17 cellular contexts compared by ENCODE assay signal in genomic region chr14:101843038-101843437, GRCh38.
DNase-seq lines count a peak whose midpoint lies in the region; ATAC-seq lines count a peak whose summit lies in the region.
"Had no signal": no experiment of that assay in that cellular context is flagged by ENCODE, and none has a peak within 500 bp of the region (broad histone marks: within the 10 kb centered on the region; RNA-seq: fewer than 3 reads in every experiment).

No MANE protein-coding gene starts in this region.

- H3K27ac ChIP-seq in naive thymus-derived CD4-positive, alpha-beta T cell (ENCODE audit: low read depth, low read length): peak overlapping the region; percentile 30
- H3K27ac ChIP-seq: right atrium auricular region, WERI-Rb-1 had no signal

- peaks cover 0 to 6% (median 4%) of the 10 kb centered on the region in 3 experiments for H3K36me3 ChIP-seq in naive thymus-derived CD4-positive, alpha-beta T cell (ENCODE audit: control insufficient read depth in 2 of 3, insufficient read depth in 3 of 3, low read length in 3 of 3)
- H3K36me3 ChIP-seq: right atrium auricular region, WERI-Rb-1 had no signal

- H3K4me3 Mint-ChIP-seq in activated CD4-positive, alpha-beta T cell treated with anti-CD3 and anti-CD28 coated beads, Interleukin-2, amount 10 ng/mL, durations not matched to agents 24 days and 14 days: no peak overlapping the region
- H3K4me3 Mint-ChIP-seq in IgD-negative memory B cell: peak overlapping the region in 2 of 4 donors; percentile 22 to 39
- no peak overlapping the region for H3K4me3 Mint-ChIP-seq in activated T-helper 2 cell treated with anti-CD3 and anti-CD28 coated beads, Interferon-gamma antibody, Interleukin-2, Interleukin-4, amounts not matched to agents 10 μg/mL and 5 μg/mL and 100 μg/mL, durations not matched to agents 14 hours and 24 hours and 36 hours (ENCODE audit: low read depth)
- peak overlapping the region in 1 of 10 donors; percentile 55 for H3K4me3 Mint-ChIP-seq in naive thymus-derived CD4-positive, alpha-beta T cell
- H3K4me3 Mint-ChIP-seq: endodermal cell, mesothelial cell of epicardium had no signal

- no peaks in the 10 kb centered on the region for H3K27me3 Mint-ChIP-seq in activated CD4-positive, alpha-beta T cell treated with anti-CD3 and anti-CD28 coated beads, Interleukin-2, amount 10 ng/mL, durations not matched to agents 24 days and 14 days
- H3K27me3 Mint-ChIP-seq in IgD-negative memory B cell: no peaks in the 10 kb centered on the region
- no peaks in the 10 kb centered on the region for H3K27me3 Mint-ChIP-seq in activated T-helper 2 cell treated with anti-CD3 and anti-CD28 coated beads, Interferon-gamma antibody, Interleukin-2, Interleukin-4, amounts not matched to agents 10 μg/mL and 5 μg/mL and 100 μg/mL, durations not matched to agents 14 hours and 24 hours and 36 hours (ENCODE audit: low read depth)
- no peaks in the 10 kb centered on the region for H3K27me3 Mint-ChIP-seq in naive thymus-derived CD4-positive, alpha-beta T cell

- ATAC-seq in naive thymus-derived CD4-positive, alpha-beta T cell: no peak
- no peak for ATAC-seq in HG02852 (IDR thresholded peaks at IDR 0.05; ENCODE audit: unreplicated experiment)

- POLR2A ChIA-PET in naive thymus-derived CD4-positive, alpha-beta T cell (lab: Charles Lee): interaction anchor here (1.0 to 6.8 kb wide), 4 partner anchors 18 to 136 kb away, joined by 3 to 52 read pairs (median 8); no protein-coding TSS in a partner anchor

- no peaks in the 10 kb centered on the region for H3K9me3 Mint-ChIP-seq in activated CD4-positive, alpha-beta T cell treated with anti-CD3 and anti-CD28 coated beads, Interleukin-2, amount 10 ng/mL, durations not matched to agents 24 days and 14 days
- H3K9me3 Mint-ChIP-seq in IgD-negative memory B cell: no peaks in the 10 kb centered on the region
- no peaks in the 10 kb centered on the region for H3K9me3 Mint-ChIP-seq in activated T-helper 2 cell treated with anti-CD3 and anti-CD28 coated beads, Interferon-gamma antibody, Interleukin-2, Interleukin-4, amounts not matched to agents 10 μg/mL and 5 μg/mL and 100 μg/mL, durations not matched to agents 14 hours and 24 hours and 36 hours
- no peaks in the 10 kb centered on the region for H3K9me3 Mint-ChIP-seq in naive thymus-derived CD4-positive, alpha-beta T cell
- H3K9me3 Mint-ChIP-seq: endodermal cell, mesothelial cell of epicardium had no signal

- H3K4me1 ChIP-seq in naive thymus-derived CD4-positive, alpha-beta T cell (ENCODE audit: control insufficient read depth in 2 of 2, insufficient read depth in 2 of 2, low read length in 2 of 2): peaks cover 60 to 62% of the 10 kb centered on the region in 2 donors

- CTCF ChIA-PET in naive thymus-derived CD4-positive, alpha-beta T cell (lab: Charles Lee): interaction anchor here (1.2 to 3.6 kb wide), 4 partner anchors 32 to 73 kb away, joined by 3 to 42 read pairs (median 6); no protein-coding TSS in a partner anchor

- no peak overlapping the region for H3K4me3 ChIP-seq in naive thymus-derived CD4-positive, alpha-beta T cell (ENCODE audit: low read length)
- H3K4me3 ChIP-seq: heart left ventricle, right atrium auricular region had no signal

- no peak for DNase-seq in activated CD4-positive, alpha-beta T cell treated with anti-CD3 and anti-CD28 coated beads, Interleukin-2, amount 10 ng/mL, durations not matched to agents 24 days and 14 days
- DNase-seq in activated CD4-positive, alpha-beta T cell treated with anti-CD3 and anti-CD28 coated beads for 48 hours: no peak
- no peak for DNase-seq in activated T-helper 2 cell treated with anti-CD3 and anti-CD28 coated beads, Interferon-gamma antibody, Interleukin-2, Interleukin-4, amounts not matched to agents 10 μg/mL and 5 μg/mL and 100 μg/mL, durations not matched to agents 14 hours and 24 hours and 36 hours (ENCODE audit: low spot score)
- no peak for DNase-seq in naive thymus-derived CD4-positive, alpha-beta T cell
- DNase-seq in OCI-M1 (lab: John Stamatoyannopoulos, UW) (no peak), HCEC 1CT (no peak)
- DNase-seq: amniotic stem cell, caudate nucleus, endodermal cell, heart left ventricle, NCI-H187 treated with DMSO at 0.1 percent for 48 hours, NCI-H446 treated with DMSO at 0.1 percent for 48 hours, WERI-Rb-1 had no signal

- H3K4me1 Mint-ChIP-seq in activated CD4-positive, alpha-beta T cell treated with anti-CD3 and anti-CD28 coated beads, Interleukin-2, amount 10 ng/mL, durations not matched to agents 24 days and 14 days: peaks cover 66% of the 10 kb centered on the region
- H3K4me1 Mint-ChIP-seq in IgD-negative memory B cell: peaks cover 44 to 66% (median 63%) of the 10 kb centered on the region in 3 donors
- peaks cover 78% of the 10 kb centered on the region for H3K4me1 Mint-ChIP-seq in activated T-helper 2 cell treated with anti-CD3 and anti-CD28 coated beads, Interferon-gamma antibody, Interleukin-2, Interleukin-4, amounts not matched to agents 10 μg/mL and 5 μg/mL and 100 μg/mL, durations not matched to agents 14 hours and 24 hours and 36 hours (ENCODE audit: low read depth)
- H3K4me1 Mint-ChIP-seq in naive thymus-derived CD4-positive, alpha-beta T cell: peaks cover 66 to 99% (median 92%) of the 10 kb centered on the region in 7 donors

- no peaks in the 10 kb centered on the region for H3K9me3 ChIP-seq in naive thymus-derived CD4-positive, alpha-beta T cell (ENCODE audit: control insufficient read depth in 2 of 3, low read length in 3 of 3)
- H3K9me3 ChIP-seq: heart left ventricle, right atrium auricular region had no signal

- H3K27ac Mint-ChIP-seq in activated CD4-positive, alpha-beta T cell treated with anti-CD3 and anti-CD28 coated beads, Interleukin-2, amount 10 ng/mL, durations not matched to agents 24 days and 14 days: peak overlapping the region; percentile 79
- peak overlapping the region; percentile 43 to 95 (median 68) for H3K27ac Mint-ChIP-seq in IgD-negative memory B cell
- H3K27ac Mint-ChIP-seq in activated T-helper 2 cell treated with anti-CD3 and anti-CD28 coated beads, Interferon-gamma antibody, Interleukin-2, Interleukin-4, amounts not matched to agents 10 μg/mL and 5 μg/mL and 100 μg/mL, durations not matched to agents 14 hours and 24 hours and 36 hours: peak overlapping the region; percentile 60
- peak overlapping the region; percentile 70 to 90 (median 84) for H3K27ac Mint-ChIP-seq in naive thymus-derived CD4-positive, alpha-beta T cell
- H3K27ac Mint-ChIP-seq: endodermal cell had no signal

- H3K36me3 Mint-ChIP-seq in activated CD4-positive, alpha-beta T cell treated with anti-CD3 and anti-CD28 coated beads, Interleukin-2, amount 10 ng/mL, durations not matched to agents 24 days and 14 days (ENCODE audit: low read depth): peaks cover 29% of the 10 kb centered on the region
- H3K36me3 Mint-ChIP-seq in IgD-negative memory B cell: peaks cover 2% of the 10 kb centered on the region
- H3K36me3 Mint-ChIP-seq in activated T-helper 2 cell treated with anti-CD3 and anti-CD28 coated beads, Interferon-gamma antibody, Interleukin-2, Interleukin-4, amounts not matched to agents 10 μg/mL and 5 μg/mL and 100 μg/mL, durations not matched to agents 14 hours and 24 hours and 36 hours (ENCODE audit: low read depth): peaks cover 49% of the 10 kb centered on the region
- H3K36me3 Mint-ChIP-seq in naive thymus-derived CD4-positive, alpha-beta T cell: peaks cover 0 to 23% (median 8%) of the 10 kb centered on the region in 5 donors

- no peaks in the 10 kb centered on the region for H3K27me3 ChIP-seq in naive thymus-derived CD4-positive, alpha-beta T cell (ENCODE audit: control insufficient read depth in 2 of 2, insufficient read depth in 2 of 2, low read length in 2 of 2)
- H3K27me3 ChIP-seq: heart left ventricle, right atrium auricular region had no signal

- intact Hi-C loops in activated CD4-positive, alpha-beta T cell treated with anti-CD3 and anti-CD28 coated beads, Interleukin-2, amount 10 ng/mL, durations not matched to agents 24 days and 14 days (cut with micrococcal nuclease): loop anchor here (2.0 to 5.0 kb wide), 3 partner anchors 34 to 136 kb away; no protein-coding TSS in a partner anchor
- intact Hi-C loops in activated T-helper 2 cell treated with anti-CD3 and anti-CD28 coated beads, Interferon-gamma antibody, Interleukin-2, Interleukin-4, amounts not matched to agents 10 μg/mL and 5 μg/mL and 100 μg/mL, durations not matched to agents 14 hours and 24 hours and 36 hours (cut with micrococcal nuclease): loop anchor here (2.0 kb wide), 3 partner anchors 34 to 136 kb away; no protein-coding TSS in a partner anchor
- intact Hi-C loops in naive thymus-derived CD4-positive, alpha-beta T cell (cut with micrococcal nuclease): loop anchor here (1.0 to 5.0 kb wide), 8 partner anchors 18 to 136 kb away; no protein-coding TSS in a partner anchor
